Comparison of ENCODE assay signal across 8 cellular contexts in the genomic region with DNA sequence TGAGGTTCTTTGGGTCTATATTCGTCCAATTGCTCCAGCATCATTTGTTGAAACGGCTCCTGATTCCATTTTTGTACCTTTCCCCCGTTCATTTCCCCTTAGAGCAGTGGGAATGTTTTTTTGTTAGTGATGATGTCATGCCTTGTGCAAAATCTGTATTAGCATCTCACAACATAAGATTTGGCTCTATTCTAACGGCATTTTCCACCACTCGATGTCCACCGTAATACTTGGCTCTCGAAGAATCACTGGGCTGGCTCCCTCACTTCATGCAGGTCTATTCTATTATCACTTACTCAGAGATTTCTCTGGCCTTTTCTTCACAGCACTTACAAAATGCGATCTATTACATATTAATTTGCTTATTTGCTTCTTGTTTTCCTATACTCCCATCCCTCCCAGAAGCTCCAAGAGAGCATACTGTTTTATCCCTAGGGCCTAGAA. TPM values are rescaled to one million over a fixed set of nuclear protein-coding genes. Genes with fewer than 3 reads are reported as not detected.
A peak's percentile ranks its signal among the peaks of the same experiment; 100 is the strongest.
DNase-seq lines count a peak whose midpoint lies in the region; ATAC-seq and TF ChIP-seq lines count a peak whose summit lies in the region.

No MANE protein-coding gene starts in this region.

- no peaks in the 10 kb centered on the region for H3K9me3 ChIP-seq in Caco-2

- H3K4me3 ChIP-seq in Caco-2 (ENCODE audit: low read depth, low read length): peak overlapping the region; percentile 36

- TF ChIP-seq CTCF in Caco-2 (IDR thresholded peaks at IDR 0.05; ENCODE audit: insufficient read depth in 1 of 2, low read depth in 1 of 2, low read length in 1 of 2, severe bottlenecking in 1 of 2, unreplicated experiment in 1 of 2): no peak

- peaks cover 25% of the 10 kb centered on the region for H3K36me3 Mint-ChIP-seq in Caco-2 (ENCODE audit: insufficient read depth, unreplicated experiment)
- H3K36me3 Mint-ChIP-seq in activated T-helper 2 cell treated with anti-CD3 and anti-CD28 coated beads, Interferon-gamma antibody, Interleukin-2, Interleukin-4, amounts not matched to agents 10 μg/mL and 5 μg/mL and 100 μg/mL, durations not matched to agents 14 hours and 24 hours and 36 hours (ENCODE audit: low read depth): peaks cover 11% of the 10 kb centered on the region

- CTCF ChIA-PET in Caco-2 (lab: Charles Lee): interaction anchor here (0.6 to 2.3 kb wide), 13 partner anchors 10 to 300 kb away, joined by 3 to 20 read pairs (median 5); partner anchors contain the start of genes NME2 and SPAG9

- peaks cover under 1% of the 10 kb centered on the region for H3K4me1 Mint-ChIP-seq in Caco-2 (ENCODE audit: low read depth, unreplicated experiment)
- H3K4me1 Mint-ChIP-seq in activated T-helper 2 cell treated with anti-CD3 and anti-CD28 coated beads, Interferon-gamma antibody, Interleukin-2, Interleukin-4, amounts not matched to agents 10 μg/mL and 5 μg/mL and 100 μg/mL, durations not matched to agents 14 hours and 24 hours and 36 hours (ENCODE audit: low read depth): peaks cover 21% of the 10 kb centered on the region

- intact Hi-C loops in Caco-2 (cut with micrococcal nuclease; ENCODE audit: unreplicated experiment): loop anchor here (1.0 to 5.0 kb wide), 6 partner anchors 26 to 285 kb away; partner anchors contain the start of gene TOB1
- intact Hi-C loops in activated T-helper 2 cell treated with anti-CD3 and anti-CD28 coated beads, Interferon-gamma antibody, Interleukin-2, Interleukin-4, amounts not matched to agents 10 μg/mL and 5 μg/mL and 100 μg/mL, durations not matched to agents 14 hours and 24 hours and 36 hours (cut with micrococcal nuclease): loop anchor here (1.0 to 10.0 kb wide), 6 partner anchors 14 to 778 kb away; partner anchors contain the start of genes EME1, MBTD1, MRPL27 and NME2

- no peak overlapping the region for H3K4me3 Mint-ChIP-seq in Caco-2 (ENCODE audit: unreplicated experiment)
- no peak overlapping the region for H3K4me3 Mint-ChIP-seq in activated T-helper 2 cell treated with anti-CD3 and anti-CD28 coated beads, Interferon-gamma antibody, Interleukin-2, Interleukin-4, amounts not matched to agents 10 μg/mL and 5 μg/mL and 100 μg/mL, durations not matched to agents 14 hours and 24 hours and 36 hours (ENCODE audit: low read depth)

- H3K27me3 ChIP-seq in Caco-2 (replicated peaks; ENCODE audit: control insufficient read depth, insufficient read depth, low read length): no peaks in the 10 kb centered on the region

- no peaks in the 10 kb centered on the region for H3K9me3 Mint-ChIP-seq in Caco-2 (ENCODE audit: unreplicated experiment)
- no peaks in the 10 kb centered on the region for H3K9me3 Mint-ChIP-seq in activated T-helper 2 cell treated with anti-CD3 and anti-CD28 coated beads, Interferon-gamma antibody, Interleukin-2, Interleukin-4, amounts not matched to agents 10 μg/mL and 5 μg/mL and 100 μg/mL, durations not matched to agents 14 hours and 24 hours and 36 hours

- DNase-seq in Caco-2: peak in 1 of 2 experiments; percentile 32
- peak; percentile 9 for DNase-seq in activated T-helper 2 cell treated with anti-CD3 and anti-CD28 coated beads, Interferon-gamma antibody, Interleukin-2, Interleukin-4, amounts not matched to agents 10 μg/mL and 5 μg/mL and 100 μg/mL, durations not matched to agents 14 hours and 24 hours and 36 hours (ENCODE audit: low spot score)
- DNase-seq in left kidney (ENCODE audit: low read depth, low spot score): peak; percentile 66
- DNase-seq in kidney tubule cell (ENCODE audit: low spot score): no peak
- no peak for DNase-seq in 8988T
- no peak for DNase-seq in GOT3 (lab: John Stamatoyannopoulos, UW)

- H3K27ac Mint-ChIP-seq in Caco-2 (ENCODE audit: unreplicated experiment): no peak overlapping the region
- H3K27ac Mint-ChIP-seq in activated T-helper 2 cell treated with anti-CD3 and anti-CD28 coated beads, Interferon-gamma antibody, Interleukin-2, Interleukin-4, amounts not matched to agents 10 μg/mL and 5 μg/mL and 100 μg/mL, durations not matched to agents 14 hours and 24 hours and 36 hours: no peak overlapping the region

- no peaks in the 10 kb centered on the region for H3K36me3 ChIP-seq in Caco-2 (ENCODE audit: control insufficient read depth, insufficient read depth, low read length)

- H3K4me1 ChIP-seq in Caco-2: peaks cover 9% of the 10 kb centered on the region

- peak; percentile 3 for ATAC-seq in HG03280 (IDR thresholded peaks at IDR 0.05; ENCODE audit: unreplicated experiment)
- ATAC-seq in GM18502 (IDR thresholded peaks at IDR 0.05; ENCODE audit: poor library complexity, unreplicated experiment): no peak

- POLR2A ChIA-PET in Caco-2 (lab: Charles Lee): interaction anchor here (0.5 to 2.5 kb wide), 6 partner anchors 9 to 108 kb away, joined by 3 to 42 read pairs (median 3); partner anchors contain the start of genes NME2 and SPAG9

- BruUV-seq in Caco-2 (replicated peaks; lab: Mats Ljungman, UMichigan): TSS peak; percentile 57

- no peaks in the 10 kb centered on the region for H3K27me3 Mint-ChIP-seq in Caco-2 (ENCODE audit: insufficient read depth, unreplicated experiment)
- H3K27me3 Mint-ChIP-seq in activated T-helper 2 cell treated with anti-CD3 and anti-CD28 coated beads, Interferon-gamma antibody, Interleukin-2, Interleukin-4, amounts not matched to agents 10 μg/mL and 5 μg/mL and 100 μg/mL, durations not matched to agents 14 hours and 24 hours and 36 hours (ENCODE audit: low read depth): no peaks in the 10 kb centered on the region

RNA-seq across cellular contexts. Expression of gene NME1, which starts 0.6 kb away (rescaled TPM):
- total RNA-seq in Caco-2 (2022): 278 and 336 TPM in 2 replicates
- total RNA-seq in activated T-helper 2 cell treated with anti-CD3 and anti-CD28 coated beads, Interferon-gamma antibody, Interleukin-2, Interleukin-4, amounts not matched to agents 10 μg/mL and 5 μg/mL and 100 μg/mL, durations not matched to agents 14 hours and 24 hours and 36 hours: 360 and 373 TPM in 2 replicates

RNA-seq across cellular contexts. Expression of gene NME2, which starts 13.4 kb away (rescaled TPM):
- 734 and 821 TPM in 2 replicates for total RNA-seq in Caco-2 (2022)
- 708 and 735 TPM in 2 replicates for total RNA-seq in activated T-helper 2 cell treated with anti-CD3 and anti-CD28 coated beads, Interferon-gamma antibody, Interleukin-2, Interleukin-4, amounts not matched to agents 10 μg/mL and 5 μg/mL and 100 μg/mL, durations not matched to agents 14 hours and 24 hours and 36 hours

RNA-seq across cellular contexts. Expression of gene SPAG9, which starts 32.1 kb away (rescaled TPM):
- total RNA-seq in Caco-2 (2022): 130 and 142 TPM in 2 replicates
- total RNA-seq in activated T-helper 2 cell treated with anti-CD3 and anti-CD28 coated beads, Interferon-gamma antibody, Interleukin-2, Interleukin-4, amounts not matched to agents 10 μg/mL and 5 μg/mL and 100 μg/mL, durations not matched to agents 14 hours and 24 hours and 36 hours: 48.1 and 48.3 TPM in 2 replicates

Comparison
In these comparisons a context has a peak if more than half of its experiments do, and no peak if none do; other contexts are left out.
1. DNase-seq: peak in activated T-helper 2 cell treated with anti-CD3 and anti-CD28 coated beads, Interferon-gamma antibody, Interleukin-2, Interleukin-4, amounts not matched to agents 10 μg/mL and 5 μg/mL and 100 μg/mL, durations not matched to agents 14 hours and 24 hours and 36 hours (single experiment) and left kidney (single experiment); none in kidney tubule cell (single experiment), 8988T (single experiment) and GOT3 (single experiment).